8 cellular contexts compared by ENCODE assay signal in the genomic region with DNA sequence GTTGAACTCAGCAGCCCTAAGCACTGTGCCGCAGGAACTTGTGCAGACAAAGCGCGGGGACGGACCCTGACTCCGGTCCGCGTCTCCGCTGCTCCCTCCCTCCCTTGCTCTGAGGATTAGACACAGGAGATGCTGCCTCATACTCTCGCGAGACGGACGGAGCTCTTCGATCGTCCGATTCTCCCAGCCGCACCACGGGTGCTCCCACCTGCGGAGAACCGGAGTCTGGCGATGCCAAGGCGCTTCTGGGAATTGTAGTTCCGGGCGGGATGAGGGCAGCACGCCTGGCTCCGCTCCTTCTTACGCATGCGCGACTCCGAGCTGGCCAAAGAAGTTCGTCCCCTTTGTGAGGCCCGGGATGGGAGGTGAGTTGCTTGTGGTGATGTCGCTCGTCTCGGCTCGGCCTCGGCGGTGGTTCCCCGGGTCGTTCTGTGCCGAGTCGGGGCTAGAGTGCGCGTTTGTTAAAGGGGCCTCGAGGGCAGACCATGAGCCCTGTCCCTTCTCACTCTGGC. TPM values are rescaled to one million over a fixed set of nuclear protein-coding genes. Genes with fewer than 3 reads are reported as not detected.
DNase-seq lines count a peak whose midpoint lies in the region; ATAC-seq and TF ChIP-seq lines count a peak whose summit lies in the region.
"Not testable (repeated sequence)": the region's sequence is repeated elsewhere in the genome, so short reads cannot be mapped to it uniquely, and the experiment has no call there.

Gene ZNF286A, plus strand, starts transcription at position 340 of the 512 bp plus-strand sequence. CDS start 578 bp downstream, outside the sequence.

- peak; percentile 59 for TF ChIP-seq POLR2A in GM15510 (IDR thresholded peaks at IDR 0.05; ENCODE audit: borderline replicate concordance, extremely low read depth, insufficient read length)
- TF ChIP-seq POLR2A in adrenal gland (IDR thresholded peaks at IDR 0.05), result peak in 1 of 2 donors; percentile 83
- TF ChIP-seq POLR2A in heart left ventricle (IDR thresholded peaks at IDR 0.05), result peak in 1 of 2 donors; percentile 83
- peak; percentile 58 for TF ChIP-seq POLR2A in transverse colon (IDR thresholded peaks at IDR 0.05)

- H3K36me3 ChIP-seq in adrenal gland (replicated peaks in 1 of 2); heart left ventricle; transverse colon: not testable (repeated sequence)

- TF ChIP-seq EP300 in transverse colon (IDR thresholded peaks at IDR 0.05; ENCODE audit: low read depth), result not testable (repeated sequence)

- ATAC-seq in HG02884 (IDR thresholded peaks at IDR 0.05; ENCODE audit: unreplicated experiment), result peak; percentile 96
- ATAC-seq in heart left ventricle, result peak; percentile 99 to 100 (median 100)

- not testable (repeated sequence) for TF ChIP-seq CTCF in adrenal gland (IDR thresholded peaks at IDR 0.05); heart left ventricle (IDR thresholded peaks at IDR 0.05); transverse colon (IDR thresholded peaks at IDR 0.05)

- WGBS in adrenal gland, 4 donors, result 0% methylated on average over 10 to 44 of the region's 44 CpGs
- WGBS in heart left ventricle, 4 donors, result 0 to 1% (median 0%) methylated on average over 24 to 44 of the region's 44 CpGs
- WGBS in transverse colon (ENCODE audit: low coverage in 1 of 2), 2 donors, result 1% methylated on average over 28 of the region's 44 CpGs; no CpG with 5 or more reads in 1 of the 2 donors

- intact Hi-C loops in adrenal gland (cut with DNase I); heart left ventricle (cut with DNase I); transverse colon (cut with DNase I; ENCODE audit: low total_unique reads): not testable (repeated sequence)

- not testable (repeated sequence) for H3K27me3 ChIP-seq in adrenal gland, heart left ventricle, transverse colon

- not testable (repeated sequence) for H3K9me3 ChIP-seq in adrenal gland (replicated peaks in 1 of 3); heart left ventricle; transverse colon

- in situ Hi-C loops in transverse colon (cut with MboI; ENCODE audit: low pct_ligation_motif_present in 1 of 4, low pct_unique_long_range_greater_than_20kb in 1 of 4, low sequenced_read_pairs in 3 of 4), result not testable (repeated sequence)

- H3K4me1 ChIP-seq in adrenal gland (replicated peaks in 1 of 2); heart left ventricle; transverse colon: not testable (repeated sequence)

- DNase-seq in NCI-H146 treated with DMSO at 0.1 percent for 48 hours (lab: John Stamatoyannopoulos, UW; ENCODE audit: unreplicated experiment) (peak; percentile 93), T-helper 1 cell (peak; percentile 84 to 98 (median 91)), adrenal gland (peak; percentile 99 to 100 (median 100)), heart left ventricle (peak; percentile 97 to 99 (median 99)), pons (ENCODE audit: low spot score) (peak; percentile 99), transverse colon (peak; percentile 98)

- H3K4me3 ChIP-seq in adrenal gland (peak within 1 kb of the TSS in 2 of 4 donors; percentile 43 to 73), heart left ventricle (peak within 1 kb of the TSS; percentile 37 to 79 (median 62)), transverse colon (peak within 1 kb of the TSS; percentile 44 to 74 (median 52))

- H3K27ac ChIP-seq in adrenal gland (peak within 1 kb of the TSS in 4 of 5 donors; percentile 47 to 64 (median 57)), heart left ventricle (peak within 1 kb of the TSS in 10 of 12 donors; percentile 22 to 64 (median 54)), transverse colon (peak within 1 kb of the TSS; percentile 66 to 84 (median 72))

RNA-seq across cellular contexts. Expression of gene ZNF286A, which starts in this region (rescaled TPM):
- 10 to 100 TPM; 17.6 to 35.1 (median 22.9) TPM for total RNA-seq in adrenal gland
- 10 to 100 TPM; 12.1 to 25.0 (median 16.5) TPM for polyA plus RNA-seq in adrenal gland
- 10 to 100 TPM in 8 of 9 donors, 1 to 10 TPM in 1; 8.2 to 14.0 (median 11.4) TPM for total RNA-seq in heart left ventricle
- polyA plus RNA-seq in heart left ventricle, result 10 to 100 TPM in 1 of 2 donors, 1 to 10 TPM in 1; 8.4 to 11.9 TPM
- 10 to 100 TPM in 3 of 4 donors, 1 to 10 TPM in 1; 3.2 to 73.7 (median 11.9) TPM for total RNA-seq in transverse colon
